14 cellular contexts compared by ENCODE assay signal in genomic region chr7:157077986-157078644, GRCh38.
DNase-seq lines count a peak whose midpoint lies in the region; ATAC-seq and TF ChIP-seq lines count a peak whose summit lies in the region.
"Had no signal": no experiment of that assay in that cellular context is flagged by ENCODE, and none has a peak within 500 bp of the region (broad histone marks: within the 10 kb centered on the region; RNA-seq: fewer than 3 reads in every experiment).

No MANE protein-coding gene starts in this region.

- H3K36me3 ChIP-seq in NT2/D1 (ENCODE audit: insufficient read depth, insufficient read length, low read length) (no peaks in the 10 kb centered on the region), neuronal stem cell (replicated peaks in 1 of 2; ENCODE audit: control insufficient read depth in 2 of 2, insufficient read depth in 2 of 2, low read length in 2 of 2) (no peaks in the 10 kb centered on the region)

- no CpG with 5 or more reads among the region's 44 CpGs for WGBS in neuronal stem cell (ENCODE audit: extremely low coverage in 2 of 2, insufficient read length in 2 of 2, insufficient replicate concordance in 1 of 2), 2 donors

- H3K18ac ChIP-seq in neuronal stem cell (ENCODE audit: low read length) = peak overlapping the region; percentile 95

- peak overlapping the region; percentile 17 for H2BK120ac ChIP-seq in neuronal stem cell (ENCODE audit: low read depth, low read length)

- H2AFZ ChIP-seq in neuronal stem cell (ENCODE audit: low read length) = peak overlapping the region; percentile 82

- H2BK15ac ChIP-seq in neuronal stem cell (ENCODE audit: low read length) = peak overlapping the region; percentile 35

- no peak overlapping the region for H4K8ac ChIP-seq in neuronal stem cell (ENCODE audit: low read depth, low read length)

- no peak for TF ChIP-seq CTCF in fibroblast of villous mesenchyme (IDR thresholded peaks at IDR 0.05; ENCODE audit: insufficient read depth, low read depth, low read length)
- no peak for TF ChIP-seq CTCF in coronary artery (IDR thresholded peaks at IDR 0.05)

- H3K9ac ChIP-seq in NT2/D1 (ENCODE audit: insufficient read length, low read depth) (peak overlapping the region; percentile 61), neuronal stem cell (ENCODE audit: low read depth, low read length, poor library complexity) (peak overlapping the region; percentile 68)

- ATAC-seq in HG03342 (IDR thresholded peaks at IDR 0.05; ENCODE audit: unreplicated experiment) (no peak), HG03280 (IDR thresholded peaks at IDR 0.05; ENCODE audit: unreplicated experiment) (no peak)
- ATAC-seq: GM12878, sciatic nerve had no signal

- H3K9me3 ChIP-seq in NT2/D1 (ENCODE audit: insufficient read depth, low read length) (no peaks in the 10 kb centered on the region), neuronal stem cell (replicated peaks in 1 of 2; ENCODE audit: control insufficient read depth in 2 of 2, insufficient read depth in 1 of 2, low read depth in 1 of 2, low read length in 2 of 2) (peaks cover 0 to 2% of the 10 kb centered on the region in 2 donors)

- H2AK5ac ChIP-seq in neuronal stem cell (ENCODE audit: low read depth, low read length) = no peak overlapping the region

- no peak overlapping the region for H4K91ac ChIP-seq in neuronal stem cell (ENCODE audit: low read depth, low read length, poor library complexity)

- peak overlapping the region; percentile 62 for H3K4me2 ChIP-seq in neuronal stem cell (ENCODE audit: insufficient read depth, low read length, poor library complexity, severe bottlenecking)

- H3K4ac ChIP-seq in neuronal stem cell (ENCODE audit: low read length) = no peak overlapping the region

- peak overlapping the region; percentile 34 for H3K4me3 ChIP-seq in NT2/D1 (ENCODE audit: insufficient read length, low read depth)
- peak overlapping the region; percentile 29 for H3K4me3 ChIP-seq in fibroblast of villous mesenchyme (ENCODE audit: low read depth, low read length)
- peak overlapping the region in 1 of 2 donors; percentile 64 for H3K4me3 ChIP-seq in neuronal stem cell (ENCODE audit: low read length in 2 of 2)
- H3K4me3 ChIP-seq in coronary artery = no peak overlapping the region
- H3K4me3 ChIP-seq: GM12878 had no signal

- peaks cover 44% of the 10 kb centered on the region for H3K27me3 ChIP-seq in NT2/D1 (ENCODE audit: insufficient read depth, insufficient read length)
- H3K27me3 ChIP-seq in neuronal stem cell (ENCODE audit: control insufficient read depth in 3 of 3, insufficient read depth in 3 of 3, low read depth in 1 of 3, low read length in 3 of 3) = peaks cover 0 to 80% (median 3%) of the 10 kb centered on the region in 3 experiments

- H2BK5ac ChIP-seq in neuronal stem cell (ENCODE audit: low read length) = no peak overlapping the region

- H2BK12ac ChIP-seq in neuronal stem cell (ENCODE audit: low read length) = no peak overlapping the region

- peak overlapping the region; percentile 76 for H3K23ac ChIP-seq in neuronal stem cell (ENCODE audit: low read depth, low read length, poor library complexity)

- DNase-seq in DMS114 treated with DMSO at 0.1 percent for 48 hours (lab: John Stamatoyannopoulos, UW; ENCODE audit: unreplicated experiment) (peak; percentile 6), NT2/D1 (ENCODE audit: low read depth, low spot score) (no peak), fibroblast of villous mesenchyme (ENCODE audit: low read depth) (no peak), neuronal stem cell (ENCODE audit: low spot score) (no peak), HCEC 1CT (no peak), coronary artery (ENCODE audit: low spot score) (no peak)
- DNase-seq: activated T-cell treated with anti-CD3 and anti-CD28 coated beads, Interleukin-2, amount 50 U/mL, for 48 hours; midbrain; NCI-H446 had no signal

- H3K4me1 ChIP-seq in NT2/D1 (ENCODE audit: insufficient read depth, insufficient read length) (no peaks in the 10 kb centered on the region), neuronal stem cell (ENCODE audit: control insufficient read depth in 2 of 2, insufficient read depth in 1 of 2, low read depth in 1 of 2, low read length in 2 of 2) (peaks cover 0 to 4% of the 10 kb centered on the region in 2 donors)

- H3K14ac ChIP-seq in neuronal stem cell (ENCODE audit: low read length) = peak overlapping the region; percentile 90

- H3K27ac ChIP-seq in neuronal stem cell (replicated peaks; ENCODE audit: low read length) = no peak overlapping the region
- no peak overlapping the region for H3K27ac ChIP-seq in coronary artery
- H3K27ac ChIP-seq: RWPE1 had no signal

- no peaks in the 10 kb centered on the region for H3K79me1 ChIP-seq in neuronal stem cell (ENCODE audit: low read depth, low read length)
